ENCODE assay signal across 17 cellular contexts in genomic region chr16:85213926-85214294, GRCh38.
DNase-seq lines count a peak whose midpoint lies in the region; ATAC-seq and TF ChIP-seq lines count a peak whose summit lies in the region.
"Had no signal": no experiment of that assay in that cellular context is flagged by ENCODE, and none has a peak within 500 bp of the region (broad histone marks: within the 10 kb centered on the region; RNA-seq: fewer than 3 reads in every experiment).

No MANE protein-coding gene starts in this region.

- no peaks in the 10 kb centered on the region for H3K79me2 ChIP-seq in neural progenitor cell (ENCODE audit: low read depth)

- no peaks in the 10 kb centered on the region for H3K36me3 ChIP-seq in left ventricle myocardium inferior
- no peaks in the 10 kb centered on the region for H3K36me3 ChIP-seq in neural progenitor cell
- H3K36me3 ChIP-seq in tibial nerve, result no peaks in the 10 kb centered on the region
- H3K36me3 ChIP-seq in aorta (ENCODE audit: control insufficient read depth in 1 of 2, insufficient read depth in 2 of 2, low read length in 1 of 2), result no peaks in the 10 kb centered on the region
- H3K36me3 ChIP-seq: BLaER1 had no signal

- intact Hi-C loops in Right ventricle myocardium inferior (cut with DNase I), result no loop called here
- intact Hi-C loops in cardiac septum (cut with DNase I), result no loop called here
- intact Hi-C loops in left ventricle myocardium inferior (cut with micrococcal nuclease), result no loop called here
- intact Hi-C loops in aorta (cut with DNase I), result no loop called here

- no peaks in the 10 kb centered on the region for H3K9me3 Mint-ChIP-seq in neural progenitor cell

- TF ChIP-seq POLR2A in tibial nerve (IDR thresholded peaks at IDR 0.05), result no peak

- H4K20me1 ChIP-seq in neural progenitor cell (ENCODE audit: low read depth), result peaks cover 13% of the 10 kb centered on the region
- H4K20me1 ChIP-seq: BLaER1 had no signal

- TF ChIP-seq CTCF in left ventricle myocardium inferior (IDR thresholded peaks at IDR 0.05; ENCODE audit: borderline replicate concordance) (no peak), neural progenitor cell (IDR thresholded peaks at IDR 0.05) (no peak), tibial nerve (IDR thresholded peaks at IDR 0.05) (no peak)

- H3K4me2 ChIP-seq in neural progenitor cell, result no peak overlapping the region
- H3K4me2 ChIP-seq: BLaER1, PC-9 had no signal

- DNase-seq in Right ventricle myocardium inferior (ENCODE audit: missing footprints) (peak; percentile 47), cardiac septum (ENCODE audit: low spot score) (no peak), left ventricle myocardium inferior (no peak), neural progenitor cell (ENCODE audit: low spot score) (no peak), tibial nerve (ENCODE audit: low spot score in 2 of 2) (no peak), amniotic stem cell (lab: John Stamatoyannopoulos, UW) (no peak), aorta (no peak)
- no peak for DNase-seq in activated naive CD4-positive, alpha-beta T cell (lab: John Stamatoyannopoulos, UW)
- DNase-seq: 8988T, DMS 273 treated with DMSO at 0.1 percent for 48 hours, KG1, NCI-H1092, NCI-H1694, NCI-H345, NCI-H526 treated with DMSO at 0.1 percent for 48 hours, PC-9 had no signal

- no peaks in the 10 kb centered on the region for H3K36me3 Mint-ChIP-seq in neural progenitor cell

- H3K27me3 Mint-ChIP-seq in neural progenitor cell (ENCODE audit: insufficient read depth, low read depth), result peaks cover 11% of the 10 kb centered on the region

- 47 to 72% methylated on average over 16 of the region's 16 CpGs for WGBS in tibial nerve, 2 donors
- 75 to 81% methylated on average over 16 of the region's 16 CpGs for WGBS in aorta, 2 donors

- no peak overlapping the region for H3K9ac ChIP-seq in neural progenitor cell
- H3K9ac ChIP-seq: BLaER1 had no signal

- H3K4me3 Mint-ChIP-seq in neural progenitor cell, result no peak overlapping the region

- H3K27ac ChIP-seq in left ventricle myocardium inferior (replicated peaks) (peak overlapping the region; percentile 57), neural progenitor cell (no peak overlapping the region), tibial nerve (peak overlapping the region in 3 of 4 donors; percentile 7 to 72 (median 64)), aorta (ENCODE audit: low read depth in 1 of 2, low read length in 2 of 2) (no peak overlapping the region)
- H3K27ac ChIP-seq: BLaER1, PC-9 had no signal

- no peak overlapping the region for H2AFZ ChIP-seq in neural progenitor cell (replicated peaks)
- H2AFZ ChIP-seq: PC-9 had no signal

- H3K4me1 ChIP-seq in left ventricle myocardium inferior, result peaks cover 55% of the 10 kb centered on the region
- H3K4me1 ChIP-seq in neural progenitor cell, result no peaks in the 10 kb centered on the region
- peaks cover 0 to 64% (median 15%) of the 10 kb centered on the region in 4 donors for H3K4me1 ChIP-seq in tibial nerve
- no peaks in the 10 kb centered on the region for H3K4me1 ChIP-seq in aorta (ENCODE audit: control insufficient read depth in 1 of 2, insufficient read depth in 2 of 2, low read length in 2 of 2)

- TF ChIP-seq EP300 in tibial nerve (IDR thresholded peaks at IDR 0.05), result no peak

- no peak overlapping the region for H3K4me3 ChIP-seq in left ventricle myocardium inferior
- no peak overlapping the region for H3K4me3 ChIP-seq in neural progenitor cell
- no peak overlapping the region for H3K4me3 ChIP-seq in tibial nerve
- H3K4me3 ChIP-seq in aorta (ENCODE audit: low read length in 2 of 2), result no peak overlapping the region
- H3K4me3 ChIP-seq: BLaER1, PC-9 had no signal

- H3F3A ChIP-seq in neural progenitor cell (ENCODE audit: low read depth), result no peaks in the 10 kb centered on the region

- ATAC-seq in Right ventricle myocardium inferior, result peak; percentile 26
- no peak for ATAC-seq in aorta (ENCODE audit: low FRiP score)

- peak overlapping the region; percentile 38 for H3K27ac Mint-ChIP-seq in neural progenitor cell

- H3K4me1 Mint-ChIP-seq in neural progenitor cell, result peaks cover 62% of the 10 kb centered on the region

- no peaks in the 10 kb centered on the region for H3K27me3 ChIP-seq in left ventricle myocardium inferior (ENCODE audit: low read depth)
- H3K27me3 ChIP-seq in neural progenitor cell, result no peaks in the 10 kb centered on the region
- no peaks in the 10 kb centered on the region for H3K27me3 ChIP-seq in tibial nerve
- no peaks in the 10 kb centered on the region for H3K27me3 ChIP-seq in aorta (ENCODE audit: control insufficient read depth in 1 of 2, insufficient read depth in 2 of 2, low read length in 1 of 2)
- H3K27me3 ChIP-seq: BLaER1 had no signal

- H3K9me3 ChIP-seq in left ventricle myocardium inferior (replicated peaks) (no peaks in the 10 kb centered on the region), neural progenitor cell (ENCODE audit: low read depth) (no peaks in the 10 kb centered on the region), tibial nerve (no peaks in the 10 kb centered on the region), aorta (ENCODE audit: control insufficient read depth, low read length) (no peaks in the 10 kb centered on the region)
- H3K9me3 ChIP-seq: BLaER1 had no signal

Comparison
In these comparisons a context has a peak if more than half of its experiments do, and no peak if none do; other contexts are left out.
1. H3K27ac ChIP-seq: peak in left ventricle myocardium inferior (single experiment) and tibial nerve (3 of 4); none in neural progenitor cell (single experiment) and aorta (0 of 2).